ENCODE assay signal across 24 cellular contexts in the genomic region with DNA sequence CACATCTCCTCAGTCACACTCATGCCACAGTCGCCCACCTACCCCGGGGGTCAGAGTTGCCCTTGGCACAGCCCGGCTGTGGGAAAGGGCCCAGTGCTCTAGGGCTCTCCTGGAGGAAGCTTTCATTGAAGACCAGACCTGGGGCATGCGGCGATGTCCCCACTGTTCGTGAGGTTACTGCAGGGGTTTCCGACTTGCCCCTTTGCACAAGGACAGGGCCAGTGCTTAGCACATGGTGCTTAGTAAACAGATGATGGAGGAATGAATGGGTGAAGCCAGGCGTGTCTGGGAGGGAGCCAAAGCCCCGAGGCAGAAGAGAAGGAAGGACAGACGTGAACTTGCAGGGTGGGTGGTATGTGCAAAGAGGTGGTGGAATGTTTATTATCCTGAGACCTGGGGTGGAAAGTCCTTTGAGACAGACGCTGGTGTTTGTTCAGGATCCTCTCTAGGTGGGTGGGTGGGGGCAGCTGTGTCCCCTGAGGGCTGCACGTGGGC.
DNase-seq lines count a peak whose midpoint lies in the region; ATAC-seq and TF ChIP-seq lines count a peak whose summit lies in the region.
"Had no signal": no experiment of that assay in that cellular context is flagged by ENCODE, and none has a peak within 500 bp of the region (broad histone marks: within the 10 kb centered on the region; RNA-seq: fewer than 3 reads in every experiment).

No MANE protein-coding gene starts in this region.

- BruUV-seq in PC-9 (replicated peaks; lab: Mats Ljungman, UMichigan): no TSS peak

- peaks cover 2% of the 10 kb centered on the region for H3K9me3 Mint-ChIP-seq in natural killer cell treated with Interleukin-12 subunit alpha and Interleukin-12 subunit beta and Interleukin-15 and Interleukin-18, amount 100 ng/mL, for 72 hours
- H3K9me3 Mint-ChIP-seq in natural killer cell: no peaks in the 10 kb centered on the region
- H3K9me3 Mint-ChIP-seq: activated naive CD4-positive, alpha-beta T cell treated with anti-CD3 and anti-CD28 coated beads, Interleukin-2, amount 50 U/mL, for 24 hours; activated T-helper 17 cell treated with anti-CD3 and anti-CD28 coated beads, Interleukin-2, amount 50 U/mL, for 72 hours had no signal

- H3K4me3 Mint-ChIP-seq in natural killer cell treated with Interleukin-12 subunit alpha and Interleukin-12 subunit beta and Interleukin-15 and Interleukin-18, amount 100 ng/mL, for 72 hours: no peak overlapping the region
- H3K4me3 Mint-ChIP-seq in natural killer cell: no peak overlapping the region
- H3K4me3 Mint-ChIP-seq: activated B cell treated with CpG ODN at 0.5 μM for 24 hours; activated naive CD4-positive, alpha-beta T cell treated with anti-CD3 and anti-CD28 coated beads, Interleukin-2, amount 50 U/mL, for 24 hours; activated T-helper 17 cell treated with anti-CD3 and anti-CD28 coated beads, Interleukin-2, amount 50 U/mL, for 72 hours had no signal

- POLR2A ChIA-PET in PC-9 (lab: Charles Lee; ENCODE audit: unreplicated experiment): no interaction called here

- no peak overlapping the region for H3K27ac Mint-ChIP-seq in natural killer cell treated with Interleukin-12 subunit alpha and Interleukin-12 subunit beta and Interleukin-15 and Interleukin-18, amount 100 ng/mL, for 72 hours
- no peak overlapping the region for H3K27ac Mint-ChIP-seq in natural killer cell
- H3K27ac Mint-ChIP-seq: activated B cell treated with CpG ODN at 0.5 μM for 24 hours; activated naive CD4-positive, alpha-beta T cell treated with anti-CD3 and anti-CD28 coated beads, Interleukin-2, amount 50 U/mL, for 24 hours; activated T-helper 17 cell treated with anti-CD3 and anti-CD28 coated beads, Interleukin-2, amount 50 U/mL, for 72 hours had no signal

- no peaks in the 10 kb centered on the region for H3K79me2 ChIP-seq in PC-9 (ENCODE audit: low read depth)

- H3K9me2 ChIP-seq in PC-9 (ENCODE audit: insufficient read depth): no peaks in the 10 kb centered on the region

- TF ChIP-seq CTCF in natural killer cell (IDR thresholded peaks at IDR 0.05) (no peak), PC-9 (conservative IDR thresholded peaks at IDR 0.05) (no peak)

- CTCF ChIA-PET in PC-9 (lab: Charles Lee): interaction anchor here (0.6 kb wide), 1 partner anchor 136 kb away, joined by 5 read pairs; no protein-coding TSS in a partner anchor

- no peak for DNase-seq in natural killer cell treated with Interleukin-12 subunit alpha and Interleukin-12 subunit beta and Interleukin-15 and Interleukin-18, amount 100 ng/mL, for 72 hours (ENCODE audit: low spot score)
- DNase-seq in natural killer cell: no peak
- peak; percentile 72 to 80 for DNase-seq in PC-9
- DNase-seq in islet precursor cell: peak; percentile 73
- DNase-seq in hepatic stellate cell (ENCODE audit: low spot score): no peak
- no peak for DNase-seq in NCI-H2171 treated with DMSO at 0.1 percent for 48 hours (lab: John Stamatoyannopoulos, UW)
- DNase-seq: ACHN; activated B cell treated with CpG ODN at 0.5 μM for 24 hours; activated CD4-positive, alpha-beta T cell treated with anti-CD3 and anti-CD28 coated beads, Interleukin-2, amount 50 U/mL, for 4 hours; aorta; cortex of kidney; lower lobe of right lung; MG63; NCI-H1417 treated with DMSO at 0.1 percent for 48 hours; NCI-H82; psoas muscle; SHP77; stimulated activated CD4-positive, alpha-beta T cell treated with anti-CD3 and anti-CD28 coated beads, Interleukin-2, amount 100 ng/mL, for 24 hours had no signal

- H3K27ac ChIP-seq in PC-9: no peak overlapping the region
- H3K27ac ChIP-seq: BLaER1, lower lobe of right lung, psoas muscle, upper lobe of left lung had no signal

- H3K27me3 Mint-ChIP-seq in natural killer cell treated with Interleukin-12 subunit alpha and Interleukin-12 subunit beta and Interleukin-15 and Interleukin-18, amount 100 ng/mL, for 72 hours: peaks cover 0 to 12% of the 10 kb centered on the region in 2 donors
- peaks cover 0 to 15% of the 10 kb centered on the region in 2 donors for H3K27me3 Mint-ChIP-seq in natural killer cell (ENCODE audit: low read depth in 2 of 2)
- H3K27me3 Mint-ChIP-seq: activated B cell treated with CpG ODN at 0.5 μM for 24 hours had no signal

- no peaks in the 10 kb centered on the region for H3K4me1 Mint-ChIP-seq in natural killer cell treated with Interleukin-12 subunit alpha and Interleukin-12 subunit beta and Interleukin-15 and Interleukin-18, amount 100 ng/mL, for 72 hours (ENCODE audit: low read depth in 2 of 2)
- no peaks in the 10 kb centered on the region for H3K4me1 Mint-ChIP-seq in natural killer cell
- H3K4me1 Mint-ChIP-seq: activated B cell treated with CpG ODN at 0.5 μM for 24 hours; activated naive CD4-positive, alpha-beta T cell treated with anti-CD3 and anti-CD28 coated beads, Interleukin-2, amount 50 U/mL, for 24 hours had no signal

- H3K4me3 ChIP-seq in PC-9: no peak overlapping the region
- H3K4me3 ChIP-seq: BLaER1, lower lobe of right lung, MG63, psoas muscle, upper lobe of left lung had no signal

- H3K36me3 Mint-ChIP-seq in natural killer cell treated with Interleukin-12 subunit alpha and Interleukin-12 subunit beta and Interleukin-15 and Interleukin-18, amount 100 ng/mL, for 72 hours: peaks cover under 1% of the 10 kb centered on the region
- no peaks in the 10 kb centered on the region for H3K36me3 Mint-ChIP-seq in natural killer cell
- H3K36me3 Mint-ChIP-seq: activated naive CD4-positive, alpha-beta T cell treated with anti-CD3 and anti-CD28 coated beads, Interleukin-2, amount 50 U/mL, for 24 hours had no signal

- H3F3A ChIP-seq in PC-9 (ENCODE audit: insufficient read depth, low read depth): no peaks in the 10 kb centered on the region

- peaks cover 14% of the 10 kb centered on the region for H3K4me1 ChIP-seq in PC-9 (replicated peaks; ENCODE audit: insufficient read depth)
- H3K4me1 ChIP-seq: BLaER1, lower lobe of right lung, psoas muscle, upper lobe of left lung had no signal

- H3K36me3 ChIP-seq in PC-9 (ENCODE audit: low read depth): no peaks in the 10 kb centered on the region
- H3K36me3 ChIP-seq: BLaER1, lower lobe of right lung, MG63, upper lobe of left lung had no signal

- no peaks in the 10 kb centered on the region for H3K27me3 ChIP-seq in PC-9 (ENCODE audit: insufficient read depth, low read depth)
- H3K27me3 ChIP-seq: BLaER1, MG63, upper lobe of left lung had no signal

- peak; percentile 12 to 17 for ATAC-seq in natural killer cell treated with Interleukin-12 subunit alpha and Interleukin-12 subunit beta and Interleukin-15 and Interleukin-18, amount 100 ng/mL, for 72 hours
- no peak for ATAC-seq in natural killer cell
- no peak for ATAC-seq in HG03378 (IDR thresholded peaks at IDR 0.05; ENCODE audit: unreplicated experiment)
- ATAC-seq in HG03095 (IDR thresholded peaks at IDR 0.05; ENCODE audit: unreplicated experiment): no peak
- ATAC-seq: activated T-helper 17 cell treated with anti-CD3 and anti-CD28 coated beads, Interleukin-2, amount 50 U/mL, for 72 hours; psoas muscle had no signal

- H2AFZ ChIP-seq in PC-9: no peak overlapping the region

- intact Hi-C loops in natural killer cell (cut with micrococcal nuclease) (no loop called here), PC-9 (cut with micrococcal nuclease; ENCODE audit: unreplicated experiment) (no loop called here)

- 0 out of 2 replicates have a peak overlapping the region, but pooled peaks have one; percentile 1 for H3K4me2 ChIP-seq in PC-9
- H3K4me2 ChIP-seq: BLaER1 had no signal

- H3K9me3 ChIP-seq in PC-9 (ENCODE audit: insufficient read depth, low read depth): peaks cover 6% of the 10 kb centered on the region
- H3K9me3 ChIP-seq: psoas muscle had no signal

- H4K20me1 ChIP-seq in PC-9 (ENCODE audit: insufficient read depth): no peaks in the 10 kb centered on the region
- H4K20me1 ChIP-seq: BLaER1 had no signal

Comparison
In these comparisons a context has a peak if more than half of its experiments do, and no peak if none do; other contexts are left out.
1. ATAC-seq: peak in natural killer cell treated with Interleukin-12 subunit alpha and Interleukin-12 subunit beta and Interleukin-15 and Interleukin-18, amount 100 ng/mL, for 72 hours (2 of 2); none in natural killer cell (0 of 3), HG03378 (single experiment) and HG03095 (single experiment).
2. DNase-seq: peak in PC-9 (2 of 2) and islet precursor cell (single experiment); none in natural killer cell treated with Interleukin-12 subunit alpha and Interleukin-12 subunit beta and Interleukin-15 and Interleukin-18, amount 100 ng/mL, for 72 hours (single experiment), natural killer cell (single experiment), hepatic stellate cell (single experiment) and NCI-H2171 treated with DMSO at 0.1 percent for 48 hours (single experiment).